Comparison of ENCODE assay signal across 18 cellular contexts in the genomic region with DNA sequence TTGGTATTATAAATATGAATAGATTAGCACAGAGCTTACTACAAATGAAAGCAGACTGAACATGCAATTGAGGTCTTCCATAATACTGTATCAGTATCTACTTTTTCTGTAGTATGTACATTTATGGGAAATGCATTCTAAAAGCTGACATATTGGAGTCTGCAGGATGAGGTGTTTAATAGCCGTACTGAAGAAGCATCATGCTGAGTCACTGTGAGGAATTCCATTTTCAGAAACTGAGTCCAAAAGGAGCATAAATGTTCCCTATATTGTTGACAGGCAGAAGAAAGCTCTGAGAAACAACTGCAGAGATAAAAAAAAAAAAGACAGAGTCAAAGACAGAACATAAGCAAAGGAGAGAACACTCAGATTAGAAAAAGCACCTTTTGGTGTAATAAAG.
A peak's percentile ranks its signal among the peaks of the same experiment; 100 is the strongest.
DNase-seq lines count a peak whose midpoint lies in the region; ATAC-seq, FAIRE-seq and TF ChIP-seq lines count a peak whose summit lies in the region.
"Had no signal": no experiment of that assay in that cellular context is flagged by ENCODE, and none has a peak within 500 bp of the region (broad histone marks: within the 10 kb centered on the region; RNA-seq: fewer than 3 reads in every experiment).

No MANE protein-coding gene starts in this region.

- no peak overlapping the region for H3K4me3 ChIP-seq in epithelial cell of esophagus (ENCODE audit: low read length)
- no peak overlapping the region for H3K4me3 ChIP-seq in skeletal muscle cell (ENCODE audit: low read depth, low read length)
- H3K4me3 ChIP-seq: MG63 had no signal

- DNase-seq in ELR (ENCODE audit: low read depth) (peak; percentile 81), RCC 7860 (ENCODE audit: low spot score) (peak; percentile 34), epithelial cell of esophagus (ENCODE audit: low read depth) (peak; percentile 6), skeletal muscle cell (ENCODE audit: low read depth) (peak; percentile 55), head of caudate nucleus (no peak), islet precursor cell (no peak)
- DNase-seq: BE2C; CD4-positive, alpha-beta memory T cell; DMS79; MG63; NCI-H1092 treated with DMSO at 0.1 percent for 48 hours; NCI-H1694; NCI-H446 treated with DMSO at 0.1 percent for 48 hours; NCI-H748 treated with DMSO at 0.1 percent for 48 hours; SHP77 treated with DMSO at 0.1 percent for 48 hours had no signal

- no peak for ATAC-seq in HG02798 (IDR thresholded peaks at IDR 0.05; ENCODE audit: poor library complexity, unreplicated experiment)
- ATAC-seq: HCT116, Panc1 had no signal

- FAIRE-seq in RCC 7860 (lab: Jason Lieb, UNC) = no peak

- TF ChIP-seq CTCF in epithelial cell of esophagus (IDR thresholded peaks at IDR 0.05; ENCODE audit: insufficient read depth, low read depth, low read length, missing control alignments) = no peak

- intact Hi-C loops in head of caudate nucleus (cut with DNase I) = no loop called here

Comparison
In these comparisons a context has a peak if more than half of its experiments do, and no peak if none do; other contexts are left out.
1. DNase-seq: peak in ELR (single experiment), RCC 7860 (single experiment), epithelial cell of esophagus (single experiment) and skeletal muscle cell (single experiment); none in head of caudate nucleus (0 of 42) and islet precursor cell (single experiment).